In genomic region chr5:177373806-177374205, GRCh38 we compare ENCODE assay signal across 1 cellular context.
TF ChIP-seq lines count a peak whose summit lies in the region.

No MANE protein-coding gene starts in this region.

TF ChIP-seq in GM23338, 12 proteins besides CTCF, POLR2A, EP300 and RAD21 (continued from another document):
- TF ChIP-seq REST (IDR thresholded peaks at IDR 0.05; ENCODE audit: unreplicated experiment), result no peak
- no peak for TF ChIP-seq ZNF114 (CRISPR knock-in tag; IDR thresholded peaks at IDR 0.05)
- no peak for TF ChIP-seq ZNF462 (CRISPR knock-in tag; IDR thresholded peaks at IDR 0.05)
- no peak for TF ChIP-seq NANOG (IDR thresholded peaks at IDR 0.05; ENCODE audit: borderline replicate concordance)
- TF ChIP-seq ETS1 (IDR thresholded peaks at IDR 0.05), result no peak
- TF ChIP-seq CREB1 (CRISPR knock-in tag; IDR thresholded peaks at IDR 0.05; ENCODE audit: low read depth), result no peak
- no peak for TF ChIP-seq POLR2AphosphoS5 (IDR thresholded peaks at IDR 0.05; ENCODE audit: low read depth)
- no peak for TF ChIP-seq STAT1 (IDR thresholded peaks at IDR 0.05; ENCODE audit: unreplicated experiment)
- TF ChIP-seq EZH2phosphoT487 (IDR thresholded peaks at IDR 0.05; ENCODE audit: unreplicated experiment), result no peak
